ENCODE assay signal across 8 cellular contexts in the genomic region with DNA sequence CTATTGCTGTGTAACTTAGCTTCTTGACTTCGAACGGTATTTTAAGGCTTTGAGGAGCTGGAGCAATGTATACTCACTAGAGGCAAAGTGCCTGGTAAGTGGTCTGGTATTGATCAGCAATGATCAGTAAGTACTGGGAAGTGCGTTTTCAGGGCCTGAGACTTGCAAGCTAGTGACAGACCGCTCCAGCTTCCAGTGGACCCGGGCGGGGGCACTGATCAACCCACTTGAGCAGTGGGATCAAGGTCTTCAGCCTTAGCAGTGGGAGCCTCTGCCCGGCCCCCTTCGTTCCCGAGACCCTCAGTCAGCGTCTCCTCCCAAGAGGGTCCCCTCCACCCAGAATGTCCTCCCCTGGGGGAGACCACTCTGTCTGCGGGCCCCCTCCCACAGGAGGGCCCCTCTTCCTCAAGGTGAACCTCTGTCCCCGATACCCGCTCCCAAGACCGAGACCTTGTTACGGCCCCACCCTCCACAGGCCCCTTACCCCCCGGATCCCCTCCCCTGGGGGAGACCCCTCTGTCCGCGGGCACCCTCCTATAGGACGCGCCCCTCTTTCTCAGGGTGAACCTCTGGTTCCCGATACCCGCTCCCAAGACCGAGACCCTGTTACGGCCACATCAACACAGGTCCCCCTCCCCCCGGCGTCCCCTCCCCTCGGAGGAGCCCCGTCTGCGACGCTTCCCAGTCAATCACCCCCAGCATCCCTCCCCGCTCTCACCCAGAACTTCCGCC. TPM values are rescaled to one million over a fixed set of nuclear protein-coding genes. Genes with fewer than 3 reads are reported as not detected.
A peak's percentile ranks its signal among the peaks of the same experiment; 100 is the strongest.
DNase-seq lines count a peak whose midpoint lies in the region; ATAC-seq and TF ChIP-seq lines count a peak whose summit lies in the region.

No MANE protein-coding gene starts in this region.

- H3K36me3 Mint-ChIP-seq in activated T-cell treated with anti-CD3 and anti-CD28 coated beads, Interleukin-2, amount 50 U/mL, for 4 hours (ENCODE audit: insufficient read depth), result peaks cover 7% of the 10 kb centered on the region
- H3K36me3 Mint-ChIP-seq in activated CD8-positive, alpha-beta T cell treated with anti-CD3 and anti-CD28 coated beads for 36 hours (ENCODE audit: low read depth), result peaks cover 23% of the 10 kb centered on the region
- no peaks in the 10 kb centered on the region for H3K36me3 Mint-ChIP-seq in glutamatergic neuron (ENCODE audit: unreplicated experiment)

- no peak for DNase-seq in activated T-cell treated with anti-CD3 and anti-CD28 coated beads, Interleukin-2, amount 50 U/mL, for 4 hours
- DNase-seq in activated T-cell treated with anti-CD3 and anti-CD28 coated beads, Interleukin-2, amount 50 U/mL, for 48 hours, result no peak
- DNase-seq in activated CD8-positive, alpha-beta T cell treated with anti-CD3 and anti-CD28 coated beads for 36 hours, result peak; percentile 5
- DNase-seq in glutamatergic neuron (peak; percentile 73), trophoblast cell (no peak), GM03348 (ENCODE audit: low spot score) (no peak)

- H3K14ac ChIP-seq in trophoblast cell (ENCODE audit: low read length), result peak overlapping the region; percentile 64

- peak overlapping the region; percentile 87 for H3K27ac Mint-ChIP-seq in activated CD8-positive, alpha-beta T cell treated with anti-CD3 and anti-CD28 coated beads for 36 hours
- peak overlapping the region; percentile 81 for H3K27ac Mint-ChIP-seq in glutamatergic neuron (ENCODE audit: unreplicated experiment)

- peak overlapping the region; percentile 82 for H3K9ac ChIP-seq in trophoblast cell (ENCODE audit: low read length)

- peak overlapping the region; percentile 88 for H4K8ac ChIP-seq in trophoblast cell (ENCODE audit: low read depth, low read length)

- peak overlapping the region; percentile 70 for H4K12ac ChIP-seq in trophoblast cell (ENCODE audit: low read depth, low read length)

- H3K4me1 Mint-ChIP-seq in activated T-cell treated with anti-CD3 and anti-CD28 coated beads, Interleukin-2, amount 50 U/mL, for 4 hours (ENCODE audit: low read depth), result peaks cover 33% of the 10 kb centered on the region
- peaks cover 31% of the 10 kb centered on the region for H3K4me1 Mint-ChIP-seq in activated CD8-positive, alpha-beta T cell treated with anti-CD3 and anti-CD28 coated beads for 36 hours (ENCODE audit: low read depth)
- peaks cover 12% of the 10 kb centered on the region for H3K4me1 Mint-ChIP-seq in glutamatergic neuron (ENCODE audit: low read depth, unreplicated experiment)

- H3K27ac ChIP-seq in trophoblast cell (ENCODE audit: low read depth, low read length), result peak overlapping the region; percentile 87

- intact Hi-C loops in activated CD8-positive, alpha-beta T cell treated with anti-CD3 and anti-CD28 coated beads for 36 hours (cut with micrococcal nuclease), result no loop called here

- peak in 1 of 2 donors; percentile 2 for ATAC-seq in activated T-cell treated with anti-CD3 and anti-CD28 coated beads, Interleukin-2, amount 50 U/mL, for 4 hours
- ATAC-seq in activated CD8-positive, alpha-beta T cell treated with anti-CD3 and anti-CD28 coated beads for 36 hours, result no peak
- ATAC-seq in GM21717 (IDR thresholded peaks at IDR 0.05; ENCODE audit: unreplicated experiment), result no peak
- ATAC-seq in HG03135 (IDR thresholded peaks at IDR 0.05; ENCODE audit: unreplicated experiment), result no peak

- peak overlapping the region; percentile 76 for H3K18ac ChIP-seq in trophoblast cell (ENCODE audit: low read length)

- no CpG with 5 or more reads among the region's 32 CpGs for WGBS in trophoblast cell (ENCODE audit: extremely low coverage, insufficient coverage, insufficient read length)

- no peaks in the 10 kb centered on the region for H3K27me3 ChIP-seq in trophoblast cell (ENCODE audit: insufficient read depth, low read length)

- H3K79me1 ChIP-seq in trophoblast cell (ENCODE audit: low read length), result peaks cover 14% of the 10 kb centered on the region

- H3K9me3 ChIP-seq in trophoblast cell (ENCODE audit: insufficient read depth, low read depth, low read length), result no peaks in the 10 kb centered on the region

- POLR2A ChIA-PET in activated CD8-positive, alpha-beta T cell treated with anti-CD3 and anti-CD28 coated beads for 36 hours (lab: Charles Lee), result interaction anchor here (0.6 kb wide), 1 partner anchor 276 kb away, joined by 3 read pairs; no protein-coding TSS in a partner anchor

- H3K4me1 ChIP-seq in trophoblast cell (ENCODE audit: control insufficient read depth in 1 of 2, insufficient read depth in 2 of 2, low read length in 2 of 2), result peaks cover 0 to 3% of the 10 kb centered on the region in 2 experiments

- peak overlapping the region; percentile 91 for H4K91ac ChIP-seq in trophoblast cell (ENCODE audit: low read depth, low read length)

- no peak for TF ChIP-seq CTCF in activated CD8-positive, alpha-beta T cell treated with anti-CD3 and anti-CD28 coated beads for 36 hours (IDR thresholded peaks at IDR 0.05)
- TF ChIP-seq CTCF in glutamatergic neuron (IDR thresholded peaks at IDR 0.05; ENCODE audit: partially characterized antibody, unreplicated experiment), result no peak

- H3K27me3 Mint-ChIP-seq in activated T-cell treated with anti-CD3 and anti-CD28 coated beads, Interleukin-2, amount 50 U/mL, for 4 hours (ENCODE audit: low read depth), result peaks cover 9% of the 10 kb centered on the region
- no peaks in the 10 kb centered on the region for H3K27me3 Mint-ChIP-seq in activated CD8-positive, alpha-beta T cell treated with anti-CD3 and anti-CD28 coated beads for 36 hours
- peaks cover 7% of the 10 kb centered on the region for H3K27me3 Mint-ChIP-seq in glutamatergic neuron (ENCODE audit: unreplicated experiment)

- H2AK5ac ChIP-seq in trophoblast cell (ENCODE audit: low read length), result peak overlapping the region; percentile 68

- peak overlapping the region; percentile 87 for H3K4me3 Mint-ChIP-seq in activated T-cell treated with anti-CD3 and anti-CD28 coated beads, Interleukin-2, amount 50 U/mL, for 4 hours
- H3K4me3 Mint-ChIP-seq in activated CD8-positive, alpha-beta T cell treated with anti-CD3 and anti-CD28 coated beads for 36 hours, result peak overlapping the region; percentile 81
- H3K4me3 Mint-ChIP-seq in glutamatergic neuron (ENCODE audit: unreplicated experiment), result peak overlapping the region; percentile 84

- peak overlapping the region; percentile 37 for H2BK5ac ChIP-seq in trophoblast cell (ENCODE audit: low read depth, low read length, poor library complexity)

- peak overlapping the region; percentile 100 for H3K4me3 ChIP-seq in trophoblast cell (ENCODE audit: low read depth, low read length)

- H3K79me2 ChIP-seq in trophoblast cell (ENCODE audit: control insufficient read depth, insufficient read depth, low read length, poor library complexity), result peaks cover 14% of the 10 kb centered on the region

- H2AFZ ChIP-seq in trophoblast cell (ENCODE audit: insufficient read depth, low read length, poor library complexity), result peak overlapping the region; percentile 80

- no peak overlapping the region for H2BK12ac ChIP-seq in trophoblast cell (ENCODE audit: low read length)

- H3K36me3 ChIP-seq in trophoblast cell (ENCODE audit: control insufficient read depth in 1 of 2, insufficient read depth in 2 of 2, low read length in 2 of 2), result peaks cover 0 to 3% of the 10 kb centered on the region in 2 experiments

- CTCF ChIA-PET in activated CD8-positive, alpha-beta T cell treated with anti-CD3 and anti-CD28 coated beads for 36 hours (lab: Charles Lee), result interaction anchor here (1.0 to 1.3 kb wide), 2 partner anchors 193 to 335 kb away, joined by 3 to 4 read pairs; no protein-coding TSS in a partner anchor

- peak overlapping the region; percentile 56 for H3K4ac ChIP-seq in trophoblast cell (ENCODE audit: low read depth, low read length)

- H3K9me3 Mint-ChIP-seq in activated T-cell treated with anti-CD3 and anti-CD28 coated beads, Interleukin-2, amount 50 U/mL, for 4 hours, result no peaks in the 10 kb centered on the region
- H3K9me3 Mint-ChIP-seq in activated CD8-positive, alpha-beta T cell treated with anti-CD3 and anti-CD28 coated beads for 36 hours, result no peaks in the 10 kb centered on the region
- H3K9me3 Mint-ChIP-seq in glutamatergic neuron (ENCODE audit: unreplicated experiment), result peaks cover 4% of the 10 kb centered on the region

- H3K23ac ChIP-seq in trophoblast cell (ENCODE audit: low read length), result no peak overlapping the region

- H2BK120ac ChIP-seq in trophoblast cell (ENCODE audit: insufficient read depth, low read length, poor library complexity), result peak overlapping the region; percentile 68

- H3K4me2 ChIP-seq in trophoblast cell (ENCODE audit: low read length), result peak overlapping the region; percentile 76

RNA-seq across cellular contexts. Expression of a gene that starts 0.4 kb away (rescaled TPM):
- total RNA-seq in activated T-cell treated with anti-CD3 and anti-CD28 coated beads, Interleukin-2, amount 50 U/mL, for 4 hours, result 10 to 100 TPM; 88.1 to 97.9 (median 90.5) TPM
- 100 to 1,000 TPM; 114 to 121 TPM for total RNA-seq in activated CD8-positive, alpha-beta T cell treated with anti-CD3 and anti-CD28 coated beads for 36 hours
- 191 TPM for total RNA-seq in glutamatergic neuron (ENCODE audit: unreplicated experiment)
- 64.4 and 67.4 TPM in 2 replicates for polyA plus RNA-seq in trophoblast cell (2013)

Comparison
In these comparisons a context has a peak if more than half of its experiments do, and no peak if none do; other contexts are left out.
1. DNase-seq: peak in activated CD8-positive, alpha-beta T cell treated with anti-CD3 and anti-CD28 coated beads for 36 hours (single experiment) and glutamatergic neuron (single experiment); none in activated T-cell treated with anti-CD3 and anti-CD28 coated beads, Interleukin-2, amount 50 U/mL, for 4 hours (single experiment), activated T-cell treated with anti-CD3 and anti-CD28 coated beads, Interleukin-2, amount 50 U/mL, for 48 hours (0 of 2), trophoblast cell (0 of 2) and GM03348 (single experiment).
2. Peak in every context shown above with its lines, with median percentiles within 50 percentile points of each other: H3K4me3 Mint-ChIP-seq.